ENCODE assay signal across 12 cellular contexts in the genomic region with DNA sequence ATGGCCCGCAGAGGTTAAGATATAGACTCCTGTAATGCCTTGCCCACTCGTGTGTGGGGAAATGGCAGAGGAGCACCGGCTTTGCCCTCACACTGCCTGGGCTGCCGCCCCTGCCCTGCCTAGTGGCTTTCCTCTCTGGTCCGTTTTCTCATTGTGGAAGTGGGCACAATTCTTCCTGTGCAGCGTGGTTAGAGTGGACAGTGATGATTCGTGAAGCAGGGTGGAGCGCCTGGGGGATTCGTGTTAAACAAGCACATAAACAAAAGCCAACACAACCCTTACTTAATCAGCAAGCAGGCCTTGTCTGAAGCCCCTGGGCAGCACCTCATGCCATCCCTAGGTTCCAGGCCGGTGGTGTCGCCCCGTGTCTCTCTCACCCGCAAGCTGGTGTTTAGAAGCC.
DNase-seq lines count a peak whose midpoint lies in the region; ATAC-seq and TF ChIP-seq lines count a peak whose summit lies in the region.
"Had no signal": no experiment of that assay in that cellular context is flagged by ENCODE, and none has a peak within 500 bp of the region (broad histone marks: within the 10 kb centered on the region; RNA-seq: fewer than 3 reads in every experiment).

No MANE protein-coding gene starts in this region.

- H3K27ac ChIP-seq in heart left ventricle: peak overlapping the region in 9 of 12 donors; percentile 23 to 97 (median 73)
- H3K27ac ChIP-seq in right cardiac atrium (ENCODE audit: low read length): no peak overlapping the region
- H3K27ac ChIP-seq in muscle layer of colon (ENCODE audit: low read depth, low read length): peak overlapping the region; percentile 93
- peak overlapping the region; percentile 67 to 84 (median 79) for H3K27ac ChIP-seq in tibial nerve
- H3K27ac ChIP-seq: WERI-Rb-1 had no signal

- TF ChIP-seq POLR2A in heart left ventricle (IDR thresholded peaks at IDR 0.05) (no peak), tibial nerve (IDR thresholded peaks at IDR 0.05) (no peak)

- H3K27me3 ChIP-seq in heart left ventricle (no peaks in the 10 kb centered on the region), right cardiac atrium (ENCODE audit: control insufficient read depth, insufficient read depth) (no peaks in the 10 kb centered on the region), muscle layer of colon (ENCODE audit: control insufficient read depth in 1 of 2, insufficient read depth in 2 of 2, low read length in 2 of 2) (no peaks in the 10 kb centered on the region), tibial nerve (no peaks in the 10 kb centered on the region)

- WGBS in heart left ventricle, 4 donors: 79 to 85% (median 84%) methylated on average over 12 to 13 of the region's 13 CpGs
- 84% methylated on average over 13 of the region's 13 CpGs for WGBS in right cardiac atrium
- 67 to 74% methylated on average over 12 to 13 of the region's 13 CpGs for WGBS in tibial nerve, 2 donors

- no peaks in the 10 kb centered on the region for H3K9me3 Mint-ChIP-seq in activated T-helper 17 cell treated with anti-CD3 and anti-CD28 coated beads, Interleukin-2, amount 50 U/mL, for 72 hours

- H3K4me3 Mint-ChIP-seq in activated T-helper 17 cell treated with anti-CD3 and anti-CD28 coated beads, Interleukin-2, amount 50 U/mL, for 72 hours: no peak overlapping the region

- peaks cover 11 to 67% (median 43%) of the 10 kb centered on the region in 12 donors for H3K4me1 ChIP-seq in heart left ventricle
- peaks cover 13% of the 10 kb centered on the region for H3K4me1 ChIP-seq in right cardiac atrium (ENCODE audit: control insufficient read depth, insufficient read depth, low read length)
- peaks cover 70% of the 10 kb centered on the region for H3K4me1 ChIP-seq in muscle layer of colon (ENCODE audit: insufficient read depth, low read length)
- H3K4me1 ChIP-seq in tibial nerve: peaks cover 0 to 63% (median 55%) of the 10 kb centered on the region in 4 donors

- H3K4me1 Mint-ChIP-seq in activated T-helper 17 cell treated with anti-CD3 and anti-CD28 coated beads, Interleukin-2, amount 50 U/mL, for 72 hours: peaks cover 38% of the 10 kb centered on the region

- DNase-seq in heart left ventricle (no peak), right cardiac atrium (no peak), tibial nerve (ENCODE audit: low spot score in 2 of 2) (no peak), HCEC 1CT (no peak), NCI-H446 (lab: John Stamatoyannopoulos, UW) (no peak)
- DNase-seq: C1 segment of cervical spinal cord, NCI-H187 treated with DMSO at 0.1 percent for 48 hours, OCI-M1, WERI-Rb-1 had no signal

- H3K9me3 ChIP-seq in heart left ventricle (peaks cover 0 to 11% (median 0%) of the 10 kb centered on the region in 12 donors), right cardiac atrium (ENCODE audit: control insufficient read depth, low read length) (no peaks in the 10 kb centered on the region), muscle layer of colon (ENCODE audit: low read length) (no peaks in the 10 kb centered on the region), tibial nerve (peaks cover 0 to 12% (median 3%) of the 10 kb centered on the region in 4 donors)

- no peak for ATAC-seq in heart left ventricle
- ATAC-seq in right cardiac atrium: no peak
- ATAC-seq in activated T-helper 17 cell treated with anti-CD3 and anti-CD28 coated beads, Interleukin-2, amount 50 U/mL, for 72 hours (replicated peaks): no peak
- ATAC-seq in HG03280 (IDR thresholded peaks at IDR 0.05; ENCODE audit: unreplicated experiment): no peak

- no peaks in the 10 kb centered on the region for H3K27me3 Mint-ChIP-seq in activated T-helper 17 cell treated with anti-CD3 and anti-CD28 coated beads, Interleukin-2, amount 50 U/mL, for 72 hours

- H3K4me3 ChIP-seq in heart left ventricle (no peak overlapping the region), right cardiac atrium (ENCODE audit: low read length) (no peak overlapping the region), muscle layer of colon (ENCODE audit: low read depth in 1 of 2, low read length in 2 of 2) (no peak overlapping the region), tibial nerve (no peak overlapping the region)

- intact Hi-C loops in heart left ventricle (cut with DNase I): no loop called here
- intact Hi-C loops in right cardiac atrium (cut with DNase I): no loop called here

- H3K36me3 Mint-ChIP-seq in activated T-helper 17 cell treated with anti-CD3 and anti-CD28 coated beads, Interleukin-2, amount 50 U/mL, for 72 hours (ENCODE audit: low read depth): peaks cover 46% of the 10 kb centered on the region

- H3K27ac Mint-ChIP-seq in activated T-helper 17 cell treated with anti-CD3 and anti-CD28 coated beads, Interleukin-2, amount 50 U/mL, for 72 hours: peak overlapping the region; percentile 26

- no peak for TF ChIP-seq CTCF in heart left ventricle (IDR thresholded peaks at IDR 0.05)
- no peak for TF ChIP-seq CTCF in tibial nerve (IDR thresholded peaks at IDR 0.05)

- peak overlapping the region; percentile 74 for H3K9ac ChIP-seq in muscle layer of colon (ENCODE audit: low read length)

- H3K36me3 ChIP-seq in heart left ventricle: peaks cover 0 to 7% (median 0%) of the 10 kb centered on the region in 9 donors
- H3K36me3 ChIP-seq in muscle layer of colon (ENCODE audit: insufficient read depth, low read length): no peaks in the 10 kb centered on the region
- H3K36me3 ChIP-seq in tibial nerve: peaks cover 0 to 6% (median 0%) of the 10 kb centered on the region in 3 donors

- no peak for TF ChIP-seq EP300 in tibial nerve (IDR thresholded peaks at IDR 0.05)
